Comparison of ENCODE assay signal across 11 cellular contexts in the genomic region with DNA sequence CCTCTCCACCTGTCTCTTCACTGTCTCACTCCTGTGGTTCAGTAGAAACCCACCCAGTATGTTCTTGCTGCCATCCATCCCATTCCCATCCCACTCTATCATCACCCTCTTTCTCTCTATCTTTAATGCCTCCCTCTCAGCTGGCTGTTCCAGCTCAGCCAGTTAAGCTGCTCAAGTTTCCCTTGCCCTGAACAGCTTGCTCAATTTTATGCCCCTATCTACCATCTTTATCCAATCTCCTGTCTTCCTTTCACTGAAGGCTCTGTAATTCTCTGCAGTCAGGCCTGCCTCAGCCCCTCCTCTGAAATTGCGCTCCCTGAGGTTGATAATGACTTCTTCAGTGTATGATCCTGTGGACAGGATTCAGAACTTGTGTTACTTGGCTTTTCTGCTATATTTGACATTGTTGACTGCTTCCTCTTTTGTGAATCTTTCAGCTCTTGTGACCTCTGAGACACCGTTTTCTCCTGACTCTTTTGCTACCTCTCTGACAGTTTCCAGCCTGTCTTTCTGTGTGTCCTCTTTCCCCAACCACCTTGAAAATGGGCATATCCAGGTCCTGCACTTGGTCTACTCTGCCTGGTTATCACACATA. TPM values are rescaled to one million over a fixed set of nuclear protein-coding genes. Genes with fewer than 3 reads are reported as not detected.
A peak's percentile ranks its signal among the peaks of the same experiment; 100 is the strongest.
DNase-seq lines count a peak whose midpoint lies in the region; ATAC-seq, FAIRE-seq and TF ChIP-seq lines count a peak whose summit lies in the region.
"Had no signal": no experiment of that assay in that cellular context is flagged by ENCODE, and none has a peak within 500 bp of the region (broad histone marks: within the 10 kb centered on the region; RNA-seq: fewer than 3 reads in every experiment).

No MANE protein-coding gene starts in this region.

- no peak for TF ChIP-seq EP300 in H1 (IDR thresholded peaks at IDR 0.05; ENCODE audit: borderline replicate concordance in 1 of 2, low read depth in 2 of 2, low read length in 2 of 2)

- no peak for FAIRE-seq in H1 (lab: Jason Lieb, UNC)

- no peak overlapping the region for H2BK120ac ChIP-seq in H1 (replicated peaks; ENCODE audit: low read depth, low read length)

- H3K9me3 ChIP-seq in H1 (ENCODE audit: insufficient read depth in 2 of 2, low read depth in 1 of 2, low read length in 1 of 2) (no peaks in the 10 kb centered on the region), GM23248 (ENCODE audit: low read depth) (no peaks in the 10 kb centered on the region), HAP-1 (no peaks in the 10 kb centered on the region)
- H3K9me3 ChIP-seq: left ventricle myocardium inferior had no signal

- H3K36me3 ChIP-seq in H1 (ENCODE audit: control insufficient read depth in 2 of 4, insufficient read depth in 4 of 4, low read length in 3 of 4) (no peaks in the 10 kb centered on the region), GM23248 (ENCODE audit: low read depth) (no peaks in the 10 kb centered on the region), HAP-1 (replicated peaks) (no peaks in the 10 kb centered on the region)
- H3K36me3 ChIP-seq: left ventricle myocardium inferior had no signal

- no peak overlapping the region for H2BK15ac ChIP-seq in H1 (ENCODE audit: low read length)

- ATAC-seq in GM21526 (IDR thresholded peaks at IDR 0.05; ENCODE audit: low FRiP score, unreplicated experiment) (peak; percentile 55), HG03565 (IDR thresholded peaks at IDR 0.05; ENCODE audit: unreplicated experiment) (peak; percentile 34)

- no peak overlapping the region for H3K9ac ChIP-seq in H1 (replicated peaks in 1 of 4; ENCODE audit: extremely low read depth in 1 of 4, low read depth in 3 of 4, low read length in 3 of 4)
- H3K9ac ChIP-seq in GM23248, result no peak overlapping the region

- no peak overlapping the region for H2AK5ac ChIP-seq in H1 (ENCODE audit: low read depth, low read length)

- peaks cover 34% of the 10 kb centered on the region for H3F3A ChIP-seq in GM23248 (ENCODE audit: insufficient read depth)

- no peak overlapping the region for H4K8ac ChIP-seq in H1 (ENCODE audit: extremely low read depth, insufficient read depth, low read length)

- no peak overlapping the region for H3K56ac ChIP-seq in H1 (replicated peaks; ENCODE audit: insufficient read length, low read depth, low read length)

- H3K27me3 ChIP-seq in H1 (replicated peaks in 1 of 4; ENCODE audit: control insufficient read depth in 3 of 4, extremely low read depth in 1 of 4, insufficient read depth in 3 of 4, low read length in 3 of 4) (no peaks in the 10 kb centered on the region), GM23248 (replicated peaks; ENCODE audit: insufficient read depth) (no peaks in the 10 kb centered on the region), HAP-1 (ENCODE audit: low read depth) (no peaks in the 10 kb centered on the region)

- DNase-seq in GM12864 (ENCODE audit: low read depth) (peak; percentile 50), H1 (ENCODE audit: low read depth in 1 of 2, low spot score in 2 of 2) (no peak), NCI-H345 treated with DMSO at 0.1 percent for 48 hours (lab: John Stamatoyannopoulos, UW; ENCODE audit: unreplicated experiment) (no peak), GM23248 (no peak), HAP-1 (ENCODE audit: low spot score in 2 of 2) (no peak)
- no peak for DNase-seq in activated effector memory CD4-positive, alpha-beta T cell treated with Interleukin-2 at 50 U/mL for 16 hours
- DNase-seq: KG1, left ventricle myocardium inferior, T1000 had no signal

- no peak overlapping the region for H3K4me2 ChIP-seq in H1 (ENCODE audit: insufficient read depth in 1 of 2, low read depth in 2 of 2, low read length in 2 of 2)
- H3K4me2 ChIP-seq in GM23248 (ENCODE audit: unreplicated experiment), result no peak overlapping the region

- no peaks in the 10 kb centered on the region for H3K79me1 ChIP-seq in H1 (ENCODE audit: low read depth, low read length)

- H3K23ac ChIP-seq in H1 (ENCODE audit: insufficient read length), result no peak overlapping the region

- 92% methylated on average over 2 of the region's 2 CpGs; no CpG with 5 or more reads in 1 of the 2 experiments for WGBS in H1 (ENCODE audit: extremely low coverage in 1 of 2, insufficient coverage in 1 of 2, insufficient read length in 1 of 2, insufficient replicate concordance in 2 of 2, low coverage in 1 of 2, low lambda C conversion rate in 2 of 2, missing lambda C conversion rate in 1 of 2), 2 experiments
- 95 to 98% methylated on average over 2 of the region's 2 CpGs for WGBS in GM23248 (ENCODE audit: low coverage in 1 of 2, low lambda C conversion rate in 2 of 2, missing lambda C conversion rate in 2 of 2), 2 experiments

- in situ Hi-C loops in GM23248 (cut with MboI) (no loop called here), HAP-1 (cut with MboI; ENCODE audit: low sequenced_read_pairs) (no loop called here)

- H3K79me2 ChIP-seq in H1 (ENCODE audit: control insufficient read depth in 1 of 2, insufficient read depth in 2 of 2, low read length in 2 of 2) (no peaks in the 10 kb centered on the region), GM23248 (ENCODE audit: insufficient read depth) (no peaks in the 10 kb centered on the region)

- peaks cover 2% of the 10 kb centered on the region; the same call in 1 of the 2 replicates for H3K23me2 ChIP-seq in H1 (ENCODE audit: low read depth, low read length)

- H4K20me1 ChIP-seq in H1 (replicated peaks in 1 of 2; ENCODE audit: control insufficient read depth in 1 of 2, insufficient read depth in 2 of 2, low read length in 2 of 2) (no peaks in the 10 kb centered on the region), GM23248 (ENCODE audit: insufficient read depth) (no peaks in the 10 kb centered on the region)

- no peak overlapping the region for H3K4ac ChIP-seq in H1 (replicated peaks; ENCODE audit: insufficient read length, low read depth, low read length)

- H3K18ac ChIP-seq in H1 (ENCODE audit: extremely low read depth, low read length), result no peak overlapping the region

- no peak overlapping the region for H2BK12ac ChIP-seq in H1 (ENCODE audit: low read depth, low read length)

- H3K9me2 ChIP-seq in GM23248 (ENCODE audit: insufficient read depth), result no peaks in the 10 kb centered on the region

- H4K5ac ChIP-seq in H1 (ENCODE audit: insufficient read length, low read depth, low read length), result no peak overlapping the region

- POLR2A ChIA-PET in H1 (lab: Charles Lee; ENCODE audit: partially characterized antibody), result interaction anchor here (1.9 kb wide), 1 partner anchor 15 kb away, joined by 6 read pairs; a partner anchor contains a TSS

- no peak overlapping the region for H2BK20ac ChIP-seq in H1 (ENCODE audit: low read length)

- CTCF ChIA-PET in H1 (lab: Charles Lee; ENCODE audit: partially characterized antibody), result interaction anchor here (0.9 to 3.3 kb wide), 7 partner anchors 9 to 148 kb away, joined by 3 to 10 read pairs (median 3); no protein-coding TSS in a partner anchor

- peak overlapping the region; percentile 14 for H4K91ac ChIP-seq in H1 (replicated peaks; ENCODE audit: insufficient read length, low read length)

- no peak overlapping the region for H3K27ac ChIP-seq in H1 (ENCODE audit: low read depth, low read length)
- no peak overlapping the region for H3K27ac ChIP-seq in GM23248
- H3K27ac ChIP-seq: left ventricle myocardium inferior had no signal

- TF ChIP-seq CTCF in GM12864 (IDR thresholded peaks at IDR 0.05; ENCODE audit: low read depth, low read length, missing control alignments), result no peak
- TF ChIP-seq CTCF in H1 (IDR thresholded peaks at IDR 0.05; ENCODE audit: control extremely low read depth in 1 of 3, insufficient read depth in 1 of 3, low read depth in 1 of 3, low read length in 3 of 3), result no peak

- H3K4me3 ChIP-seq in GM12864 (ENCODE audit: low read depth, low read length) (no peak overlapping the region), H1 (ENCODE audit: extremely low read depth in 1 of 4, insufficient read depth in 2 of 4, low read depth in 3 of 4, low read length in 4 of 4) (no peak overlapping the region), GM23248 (no peak overlapping the region), HAP-1 (no peak overlapping the region)
- H3K4me3 ChIP-seq: left ventricle myocardium inferior had no signal

- H2BK5ac ChIP-seq in H1 (ENCODE audit: low read depth, low read length), result no peak overlapping the region

- no peak for TF ChIP-seq RAD21 in H1 (IDR thresholded peaks at IDR 0.05 in 1 of 2, conservative IDR thresholded peaks at IDR 0.05 in 1 of 2; ENCODE audit: low read depth in 2 of 2, low read length in 2 of 2)

- no peak for TF ChIP-seq POLR2A in H1 (IDR thresholded peaks at IDR 0.05; ENCODE audit: control extremely low read depth in 1 of 2, low read depth in 2 of 2, low read length in 2 of 2)

- H3K14ac ChIP-seq in H1 (ENCODE audit: insufficient read length), result no peak overlapping the region

- no peak overlapping the region for H2AFZ ChIP-seq in H1 (ENCODE audit: low read length)
- H2AFZ ChIP-seq in GM23248, result no peak overlapping the region

- H3K4me1 ChIP-seq in H1 (replicated peaks in 1 of 4; ENCODE audit: control insufficient read depth in 3 of 4, insufficient read depth in 4 of 4, low read length in 3 of 4), result peaks cover 0 to 4% (median 2%) of the 10 kb centered on the region in 4 experiments; a peak in 4 of 7 replicates
- H3K4me1 ChIP-seq in GM23248 (ENCODE audit: insufficient read depth), result peaks cover 46% of the 10 kb centered on the region
- H3K4me1 ChIP-seq in HAP-1, result peaks cover 12% of the 10 kb centered on the region

TF ChIP-seq in H1, 55 proteins besides CTCF, POLR2A, EP300 and RAD21 (continues in another document):
- TF ChIP-seq MAFK (IDR thresholded peaks at IDR 0.05; ENCODE audit: low read depth, low read length) (no peak), TCF12 (IDR thresholded peaks at IDR 0.05; ENCODE audit: low read depth, low read length) (no peak), ZNF274 (IDR thresholded peaks at IDR 0.05; ENCODE audit: borderline replicate concordance, extremely low read depth, low read length) (no peak), RFX5 (IDR thresholded peaks at IDR 0.05; ENCODE audit: borderline replicate concordance, low read depth, low read length) (no peak), HDAC6 (IDR thresholded peaks at IDR 0.05; ENCODE audit: low read depth, low read length) (no peak), SP2 (IDR thresholded peaks at IDR 0.05; ENCODE audit: low read length) (no peak), RBBP5 (IDR thresholded peaks at IDR 0.05; ENCODE audit: borderline replicate concordance, low read depth, low read length) (no peak), SRF (IDR thresholded peaks at IDR 0.05; ENCODE audit: low read depth, low read length) (no peak)

RNA-seq across cellular contexts. Expression of a gene that starts 13.9 kb away (rescaled TPM):
- 8.3 and 9.2 TPM in 2 replicates for total RNA-seq in H1 (2021; fragmentation: NEBNext Ultra II Directional; extraction: Animal tissue kit (Norgen Biotek cat#: 25700))
- polyA plus RNA-seq in H1 (2011; rRNA removed), result 5.6 and 7.3 TPM in 2 replicates
- 6.6 TPM for polyA plus RNA-seq in H1 (2011; cell fraction: cytosol; rRNA removed)
- 9.7 TPM for polyA plus RNA-seq in H1 (2011; cell fraction: nucleus; rRNA removed)
- polyA plus RNA-seq in H1 (2012, experiment 1 of 2), result 7.0 to 8.0 TPM (median 7.8 TPM) in 4 replicates
- 6.1 TPM for polyA plus RNA-seq in H1 (2012, experiment 2 of 2)
- polyA plus RNA-seq in H1 (2013, experiment 1 of 2), result 5.1 TPM
- polyA plus RNA-seq in H1 (2013, experiment 2 of 2), result 5.2 TPM
- 10.9 and 11.0 TPM in 2 replicates for polyA minus RNA-seq in H1 (2011; rRNA and poly(A)+ RNA removed)
- polyA minus RNA-seq in H1 (2011; cell fraction: cytosol; rRNA and poly(A)+ RNA removed), result 19.4 TPM
- 14.6 TPM for polyA minus RNA-seq in H1 (2011; cell fraction: nucleus; rRNA and poly(A)+ RNA removed)
- 79.5 and 83.2 TPM in 2 replicates for total RNA-seq in GM23248 (2014; rRNA removed; shearing (Covaris generic))
- 62.2 and 65.1 TPM in 2 replicates for polyA plus RNA-seq in GM23248 (2016; fragmentation: Nextera tagmentation; extraction: Ambion mirVana)
